Comparison of ENCODE assay signal across 1 cellular context in genomic region chr19:797528-798414, GRCh38.
A peak's percentile ranks its signal among the peaks of the same experiment; 100 is the strongest.
TF ChIP-seq lines count a peak whose summit lies in the region.

No MANE protein-coding gene starts in this region.

TF ChIP-seq in GM12878, 131 proteins besides CTCF, POLR2A, EP300 and RAD21:
- TF ChIP-seq YY1 (IDR thresholded peaks at IDR 0.05; ENCODE audit: low read depth, low read length) (peak; percentile 78; the same call in 1 of the 2 replicates), NKRF (conservative IDR thresholded peaks at IDR 0.05) (peak; percentile 72), NR2F1 (conservative IDR thresholded peaks at IDR 0.05) (peak; percentile 83), FOXK2 (IDR thresholded peaks at IDR 0.05) (no peak), NRF1 (conservative IDR thresholded peaks at IDR 0.05; ENCODE audit: low read depth, low read length) (peak; percentile 92), RBBP5 (conservative IDR thresholded peaks at IDR 0.05) (no peak), BHLHE40 (IDR thresholded peaks at IDR 0.05; ENCODE audit: borderline replicate concordance in 1 of 2, low read depth in 2 of 2, low read length in 1 of 2) (peak in 1 of 2 experiments; percentile 78; a peak in 2 of 4 replicates), IKZF1 (conservative IDR thresholded peaks at IDR 0.05) (peak; percentile 99), BACH1 (IDR thresholded peaks at IDR 0.05; ENCODE audit: borderline replicate concordance) (peak; percentile 54), NFXL1 (IDR thresholded peaks at IDR 0.05; ENCODE audit: borderline replicate concordance) (no peak), RB1 (IDR thresholded peaks at IDR 0.05; ENCODE audit: borderline replicate concordance) (peak; percentile 97; the same call in 1 of the 2 replicates), HCFC1 (IDR thresholded peaks at IDR 0.05; ENCODE audit: low read length) (peak; percentile 69), ASH2L (IDR thresholded peaks at IDR 0.05; ENCODE audit: borderline replicate concordance, low read depth) (0 out of 2 replicates have a peak, but pooled peaks have one; percentile 18), NR2C1 (IDR thresholded peaks at IDR 0.05) (peak; percentile 60), KAT2A (conservative IDR thresholded peaks at IDR 0.05; ENCODE audit: control insufficient read depth, low read depth, low read length) (no peak), ZNF24 (IDR thresholded peaks at IDR 0.05) (peak; percentile 46; the same call in 1 of the 2 replicates), SPI1 (IDR thresholded peaks at IDR 0.05; ENCODE audit: borderline replicate concordance, insufficient read depth, low read depth, low read length) (0 out of 2 replicates have a peak, but pooled peaks have one; percentile 21), E2F4 (IDR thresholded peaks at IDR 0.05; ENCODE audit: low read depth, low read length) (peak; percentile 72), MYC (IDR thresholded peaks at IDR 0.05; ENCODE audit: insufficient read depth, insufficient read length, insufficient replicate concordance, low read length, severe bottlenecking) (peak; percentile 76), SREBF2 (IDR thresholded peaks at IDR 0.05; ENCODE audit: low read length) (no peak), HDAC6 (IDR thresholded peaks at IDR 0.05; ENCODE audit: unreplicated experiment) (peak; percentile 87), SMARCA5 (IDR thresholded peaks at IDR 0.05) (0 out of 2 replicates have a peak, but pooled peaks have one; percentile 47), TAF1 (IDR thresholded peaks at IDR 0.05; ENCODE audit: borderline replicate concordance, low read depth, low read length) (peak; percentile 24; the same call in 1 of the 2 replicates), CEBPZ (IDR thresholded peaks at IDR 0.05; ENCODE audit: low read depth, low read length) (no peak), CHD2 (IDR thresholded peaks at IDR 0.05; ENCODE audit: borderline replicate concordance, low read depth, low read length) (peak; percentile 10; the same call in 1 of the 2 replicates), ZSCAN29 (IDR thresholded peaks at IDR 0.05) (0 out of 2 replicates have a peak, but pooled peaks have one; percentile 17)
